In the genomic region with DNA sequence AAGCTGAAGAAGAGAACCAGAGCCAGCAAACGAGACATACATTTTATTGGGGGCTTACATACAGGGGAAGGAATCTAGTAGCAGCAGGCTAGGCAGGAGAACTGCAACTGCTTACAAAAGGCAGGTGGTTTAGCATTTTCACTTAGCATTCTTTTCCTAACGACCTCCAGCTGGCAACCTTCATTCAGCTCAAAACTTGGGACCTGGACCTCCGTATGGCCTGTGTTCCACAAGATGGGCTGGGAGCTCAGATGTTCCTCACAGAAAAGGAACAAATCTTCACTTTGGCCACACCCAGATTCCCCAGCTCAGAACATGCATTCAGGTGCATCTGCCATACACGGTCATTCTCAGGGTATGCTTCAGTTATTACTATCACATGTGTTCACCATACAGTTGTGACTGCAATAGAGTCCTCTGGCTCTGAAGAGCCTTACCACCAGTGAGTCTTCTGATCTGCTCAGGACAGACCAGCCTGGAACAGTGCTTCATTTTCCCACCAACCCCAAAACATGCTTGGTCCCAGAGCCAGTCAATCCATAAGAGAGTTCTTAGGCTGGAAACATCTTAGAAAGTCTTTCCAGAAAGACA, we compare ENCODE assay signal across 20 cellular contexts.
DNase-seq lines count a peak whose midpoint lies in the region; ATAC-seq and TF ChIP-seq lines count a peak whose summit lies in the region.
"Had no signal": no experiment of that assay in that cellular context is flagged by ENCODE, and none has a peak within 500 bp of the region (broad histone marks: within the 10 kb centered on the region; RNA-seq: fewer than 3 reads in every experiment).

No MANE protein-coding gene starts in this region.

- H3K27ac ChIP-seq in iPS DF 6.9 (ENCODE audit: low read length): no peak overlapping the region
- H3K27ac ChIP-seq: heart left ventricle, tibial nerve had no signal

- CTCF ChIA-PET in HEK293T (lab: Yijun Ruan, JAX): no interaction called here

- POLR2A ChIA-PET in HEK293T (lab: Yijun Ruan, JAX): no interaction called here

- no peak overlapping the region for H3K4me3 ChIP-seq in iPS DF 6.9 (ENCODE audit: low read length)
- H3K4me3 ChIP-seq: heart left ventricle, smooth muscle cell, tibial nerve had no signal

- H3K9me3 ChIP-seq in iPS DF 6.9 (ENCODE audit: control insufficient read depth, insufficient read depth, low read length): no peaks in the 10 kb centered on the region
- H3K9me3 ChIP-seq: heart left ventricle, tibial nerve had no signal

- no CpG with 5 or more reads among the region's 4 CpGs for WGBS in iPS DF 6.9 (ENCODE audit: insufficient coverage, insufficient read length)

- DNase-seq in iPS DF 6.9 (ENCODE audit: low read depth, low spot score) (peak; percentile 7), SIG-M5 (lab: John Stamatoyannopoulos, UW) (no peak), HEK293T (ENCODE audit: extremely low spot score) (no peak)
- DNase-seq: activated B cell treated with CpG ODN at 0.5 μM for 24 hours; activated effector memory CD4-positive, alpha-beta T cell treated with anti-CD3 and anti-CD28 coated beads, Interleukin-2, amount 50 U/mL, for 16 hours; Calu3; effector memory CD4-positive, alpha-beta T cell; heart left ventricle; naive B cell; NCI-H187 treated with DMSO at 0.1 percent for 48 hours; NCI-H446; posterior cingulate gyrus; SHP77; T-helper 17 cell had no signal

- ATAC-seq in GM18868 (IDR thresholded peaks at IDR 0.05; ENCODE audit: unreplicated experiment) (peak; percentile 63), GM21825 (IDR thresholded peaks at IDR 0.05; ENCODE audit: unreplicated experiment) (peak; percentile 47), HG03354 (IDR thresholded peaks at IDR 0.05; ENCODE audit: poor library complexity, severe bottlenecking, unreplicated experiment) (peak; percentile 50), GM21737 (IDR thresholded peaks at IDR 0.05; ENCODE audit: unreplicated experiment) (no peak)
- ATAC-seq: heart left ventricle, T-helper 17 cell had no signal

- H3K4me1 ChIP-seq in iPS DF 6.9 (ENCODE audit: control insufficient read depth, insufficient read depth, low read length): no peaks in the 10 kb centered on the region
- H3K4me1 ChIP-seq: heart left ventricle, tibial nerve had no signal

- H3K27me3 ChIP-seq in iPS DF 6.9 (ENCODE audit: control insufficient read depth, insufficient read depth, low read length): no peaks in the 10 kb centered on the region
- H3K27me3 ChIP-seq: heart left ventricle, tibial nerve had no signal

- no peaks in the 10 kb centered on the region for H3K36me3 ChIP-seq in iPS DF 6.9 (ENCODE audit: control insufficient read depth, insufficient read depth, low read length)
- H3K36me3 ChIP-seq: heart left ventricle, tibial nerve had no signal

TF ChIP-seq in HEK293T, 16 proteins besides CTCF, POLR2A, EP300 and RAD21:
- no peak for TF ChIP-seq SUZ12 (IDR thresholded peaks at IDR 0.05)
- TF ChIP-seq CTBP1 (IDR thresholded peaks at IDR 0.05; ENCODE audit: borderline replicate concordance): no peak
- TF ChIP-seq, protein P1, sequence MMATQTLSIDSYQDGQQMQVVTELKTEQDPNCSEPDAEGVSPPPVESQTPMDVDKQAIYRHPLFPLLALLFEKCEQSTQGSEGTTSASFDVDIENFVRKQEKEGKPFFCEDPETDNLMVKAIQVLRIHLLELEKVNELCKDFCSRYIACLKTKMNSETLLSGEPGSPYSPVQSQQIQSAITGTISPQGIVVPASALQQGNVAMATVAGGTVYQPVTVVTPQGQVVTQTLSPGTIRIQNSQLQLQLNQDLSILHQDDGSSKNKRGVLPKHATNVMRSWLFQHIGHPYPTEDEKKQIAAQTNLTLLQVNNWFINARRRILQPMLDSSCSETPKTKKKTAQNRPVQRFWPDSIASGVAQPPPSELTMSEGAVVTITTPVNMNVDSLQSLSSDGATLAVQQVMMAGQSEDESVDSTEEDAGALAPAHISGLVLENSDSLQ (IDR thresholded peaks at IDR 0.05): no peak
- TF ChIP-seq BHLHE40 (IDR thresholded peaks at IDR 0.05; ENCODE audit: borderline replicate concordance): no peak
- no peak for TF ChIP-seq HDGF (IDR thresholded peaks at IDR 0.05; ENCODE audit: borderline replicate concordance)
- TF ChIP-seq L3MBTL2 (conservative IDR thresholded peaks at IDR 0.05): no peak
- no peak for TF ChIP-seq LEF1 (IDR thresholded peaks at IDR 0.05; ENCODE audit: borderline replicate concordance)
- no peak for TF ChIP-seq SP1 (IDR thresholded peaks at IDR 0.05)
- no peak for TF ChIP-seq FOXM1 (IDR thresholded peaks at IDR 0.05; ENCODE audit: borderline replicate concordance)
- no peak for TF ChIP-seq TARDBP (IDR thresholded peaks at IDR 0.05)
- TF ChIP-seq FOXK2 (IDR thresholded peaks at IDR 0.05): no peak
- TF ChIP-seq ARNT (IDR thresholded peaks at IDR 0.05): no peak
- no peak for TF ChIP-seq ELF4 (IDR thresholded peaks at IDR 0.05)
- TF ChIP-seq NFRKB (IDR thresholded peaks at IDR 0.05): no peak
- no peak for TF ChIP-seq FOXA1 (IDR thresholded peaks at IDR 0.05)
